ENCODE assay signal across 1 cellular context in the genomic region with DNA sequence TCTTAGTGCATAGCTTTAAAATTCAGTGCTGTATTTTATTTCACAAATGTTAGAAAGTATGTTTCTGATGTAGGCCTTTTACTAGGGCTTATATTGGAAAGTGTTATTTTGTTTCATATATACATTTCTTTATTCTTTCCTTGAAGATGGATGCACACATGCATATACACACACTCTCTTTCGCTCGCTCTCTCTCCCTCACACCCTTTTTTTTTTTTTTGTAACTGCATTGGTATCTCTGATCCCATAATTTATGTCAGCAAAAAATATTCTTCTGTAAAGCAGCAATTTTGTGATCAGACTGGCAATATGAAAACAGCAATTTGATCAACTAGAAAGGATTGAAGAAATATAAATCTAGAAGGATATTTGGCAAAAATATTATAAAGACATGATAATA.
TF ChIP-seq lines count a peak whose summit lies in the region.

No MANE protein-coding gene starts in this region.

TF ChIP-seq in H1, 55 proteins besides CTCF, POLR2A, EP300 and RAD21:
- TF ChIP-seq ASH2L (IDR thresholded peaks at IDR 0.05; ENCODE audit: low read length), result no peak
- no peak for TF ChIP-seq POLR2AphosphoS5 (IDR thresholded peaks at IDR 0.05; ENCODE audit: low read depth, low read length)
- TF ChIP-seq ATF3 (IDR thresholded peaks at IDR 0.05; ENCODE audit: insufficient read depth, low read depth, low read length), result no peak
- TF ChIP-seq ZNF274 (IDR thresholded peaks at IDR 0.05; ENCODE audit: borderline replicate concordance, extremely low read depth, low read length), result no peak
- TF ChIP-seq TCF12 (IDR thresholded peaks at IDR 0.05; ENCODE audit: low read depth, low read length), result no peak
- TF ChIP-seq SP1 (IDR thresholded peaks at IDR 0.05; ENCODE audit: low read depth, low read length), result no peak
- TF ChIP-seq SUZ12 (IDR thresholded peaks at IDR 0.05; ENCODE audit: low read length), result no peak
- TF ChIP-seq CTBP2 (IDR thresholded peaks at IDR 0.05; ENCODE audit: borderline replicate concordance, insufficient read depth, insufficient read length, low read length), result no peak
- TF ChIP-seq NRF1 (IDR thresholded peaks at IDR 0.05; ENCODE audit: low read depth, low read length), result no peak
- no peak for TF ChIP-seq EGR1 (IDR thresholded peaks at IDR 0.05; ENCODE audit: borderline replicate concordance, low read depth, low read length)
- TF ChIP-seq MAFK (IDR thresholded peaks at IDR 0.05; ENCODE audit: low read depth, low read length), result no peak
- no peak for TF ChIP-seq POU5F1 (IDR thresholded peaks at IDR 0.05; ENCODE audit: low read depth, low read length)
- no peak for TF ChIP-seq TBP (IDR thresholded peaks at IDR 0.05; ENCODE audit: low read depth, low read length)
- no peak for TF ChIP-seq NANOG (IDR thresholded peaks at IDR 0.05; ENCODE audit: insufficient read depth, low read depth, low read length, poor library complexity, severe bottlenecking)
